In genomic region chr16:89423709-89424260, GRCh38 we compare ENCODE assay signal across 1 cellular context.
TF ChIP-seq lines count a peak whose summit lies in the region.

No MANE protein-coding gene starts in this region.

TF ChIP-seq in GM23338, 12 proteins besides CTCF, POLR2A, EP300 and RAD21 (continued from another document):
- TF ChIP-seq ETS1 (IDR thresholded peaks at IDR 0.05) (no peak), CREB1 (CRISPR knock-in tag; IDR thresholded peaks at IDR 0.05; ENCODE audit: low read depth) (no peak), EZH2 (IDR thresholded peaks at IDR 0.05; ENCODE audit: low read depth, unreplicated experiment) (no peak), EZH2phosphoT487 (IDR thresholded peaks at IDR 0.05; ENCODE audit: unreplicated experiment) (no peak), JUNB (IDR thresholded peaks at IDR 0.05; ENCODE audit: unreplicated experiment) (no peak)
